ENCODE assay signal across 8 cellular contexts in the genomic region with DNA sequence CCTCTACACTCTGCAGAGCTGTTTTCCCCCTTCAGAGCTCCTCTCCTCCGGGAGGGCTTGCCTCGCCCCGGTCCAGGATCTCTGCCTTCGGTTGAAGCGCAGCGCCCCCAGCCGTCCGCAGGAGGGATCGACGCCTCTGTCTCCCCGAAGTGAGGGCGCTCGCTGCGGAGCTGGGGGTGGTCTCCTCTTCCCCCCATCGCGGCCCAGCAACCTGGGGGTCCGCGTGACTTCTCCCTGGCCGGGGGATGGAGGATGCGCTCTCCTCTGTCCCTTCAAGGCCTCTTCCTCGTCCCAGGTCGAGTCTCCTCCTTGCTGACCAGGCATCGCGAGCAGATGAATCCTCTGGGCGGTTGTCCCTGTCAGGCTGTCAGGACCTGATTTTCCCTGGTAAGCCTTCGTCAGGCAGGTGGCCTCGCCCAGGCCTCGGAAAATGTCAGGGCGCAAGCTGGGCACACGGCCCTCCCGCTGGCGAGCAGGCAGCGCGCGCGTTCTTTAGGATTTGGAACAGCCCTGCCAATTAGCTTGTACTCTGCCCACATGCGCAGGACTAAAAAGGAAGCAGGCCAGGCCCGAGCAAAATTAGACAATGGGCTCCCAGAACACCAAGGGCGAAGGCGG.
DNase-seq lines count a peak whose midpoint lies in the region; ATAC-seq and TF ChIP-seq lines count a peak whose summit lies in the region.

No MANE protein-coding gene starts in this region.

- H3K27me3 ChIP-seq in foreskin keratinocyte = peaks cover 21% of the 10 kb centered on the region
- no peaks in the 10 kb centered on the region for H3K27me3 ChIP-seq in thyroid gland

- H3K27me3 Mint-ChIP-seq in Calu3 (ENCODE audit: unreplicated experiment) = no peaks in the 10 kb centered on the region
- H3K27me3 Mint-ChIP-seq in activated T-helper 17 cell treated with anti-CD3 and anti-CD28 coated beads, Interleukin-2, amount 50 U/mL, for 72 hours = peaks cover 16% of the 10 kb centered on the region
- peaks cover 25% of the 10 kb centered on the region for H3K27me3 Mint-ChIP-seq in nephron progenitor cell (ENCODE audit: low read depth, poor library complexity)

- H3K4me3 Mint-ChIP-seq in Calu3 (ENCODE audit: low read depth, unreplicated experiment) = peak overlapping the region; percentile 76
- no peak overlapping the region for H3K4me3 Mint-ChIP-seq in activated T-helper 17 cell treated with anti-CD3 and anti-CD28 coated beads, Interleukin-2, amount 50 U/mL, for 72 hours
- peak overlapping the region; percentile 75 for H3K4me3 Mint-ChIP-seq in nephron progenitor cell

- no peak overlapping the region for H3K27ac ChIP-seq in foreskin keratinocyte
- no peak overlapping the region for H3K27ac ChIP-seq in thyroid gland

- TF ChIP-seq CTCF in Calu3 (IDR thresholded peaks at IDR 0.05; ENCODE audit: unreplicated experiment) = peak; percentile 98
- peak; percentile 86 for TF ChIP-seq CTCF in foreskin keratinocyte (conservative IDR thresholded peaks at IDR 0.05)
- peak; percentile 94 for TF ChIP-seq CTCF in nephron progenitor cell (IDR thresholded peaks at IDR 0.05)
- TF ChIP-seq CTCF in thyroid gland (IDR thresholded peaks at IDR 0.05) = peak; percentile 75 to 94 (median 84)

- no peaks in the 10 kb centered on the region for H3K36me3 Mint-ChIP-seq in Calu3 (ENCODE audit: insufficient read depth, unreplicated experiment)
- H3K36me3 Mint-ChIP-seq in activated T-helper 17 cell treated with anti-CD3 and anti-CD28 coated beads, Interleukin-2, amount 50 U/mL, for 72 hours (ENCODE audit: low read depth) = no peaks in the 10 kb centered on the region
- H3K36me3 Mint-ChIP-seq in nephron progenitor cell (ENCODE audit: low read depth) = no peaks in the 10 kb centered on the region

- no peaks in the 10 kb centered on the region for H3K9me3 ChIP-seq in thyroid gland

- ATAC-seq in GM21619 (IDR thresholded peaks at IDR 0.05; ENCODE audit: unreplicated experiment) = peak; percentile 78
- ATAC-seq in activated T-helper 17 cell treated with anti-CD3 and anti-CD28 coated beads, Interleukin-2, amount 50 U/mL, for 72 hours (replicated peaks) = peak; percentile 52
- ATAC-seq in foreskin keratinocyte = peak; percentile 87
- no peak for ATAC-seq in GM18519 (IDR thresholded peaks at IDR 0.05; ENCODE audit: low FRiP score, unreplicated experiment)

- no TSS peak for BruUV-seq in Calu3 (replicated peaks; lab: Mats Ljungman, UMichigan)

- H3K36me3 ChIP-seq in thyroid gland = no peaks in the 10 kb centered on the region

- TF ChIP-seq POLR2A in thyroid gland (IDR thresholded peaks at IDR 0.05) = no peak

- no peak overlapping the region for H3K27ac Mint-ChIP-seq in Calu3 (ENCODE audit: unreplicated experiment)
- no peak overlapping the region for H3K27ac Mint-ChIP-seq in activated T-helper 17 cell treated with anti-CD3 and anti-CD28 coated beads, Interleukin-2, amount 50 U/mL, for 72 hours
- no peak overlapping the region for H3K27ac Mint-ChIP-seq in nephron progenitor cell

- WGBS in thyroid gland, 2 donors = 20 to 23% methylated on average over 14 to 34 of the region's 40 CpGs

- peak overlapping the region in 1 of 3 donors; percentile 6 for H3K4me3 ChIP-seq in thyroid gland (replicated peaks in 1 of 3)

- intact Hi-C loops in Calu3 (cut with micrococcal nuclease; ENCODE audit: unreplicated experiment) = loop anchor here (1.0 to 10.0 kb wide), 8 partner anchors 72 to 589 kb away; no protein-coding TSS in a partner anchor
- intact Hi-C loops in thyroid gland (cut with DNase I) = loop anchor here (10.0 kb wide), 2 partner anchors 439 to 589 kb away; no protein-coding TSS in a partner anchor

- CTCF ChIA-PET in Calu3 (lab: Charles Lee) = interaction anchor here (0.6 to 2.0 kb wide), 39 partner anchors 10 to 589 kb away, joined by 3 to 40 read pairs (median 5); a partner anchor contains a TSS

- peaks cover 11% of the 10 kb centered on the region for H3K4me1 Mint-ChIP-seq in Calu3 (ENCODE audit: low read depth, unreplicated experiment)
- no peaks in the 10 kb centered on the region for H3K4me1 Mint-ChIP-seq in activated T-helper 17 cell treated with anti-CD3 and anti-CD28 coated beads, Interleukin-2, amount 50 U/mL, for 72 hours
- peaks cover 6% of the 10 kb centered on the region for H3K4me1 Mint-ChIP-seq in nephron progenitor cell

- H3K4me1 ChIP-seq in foreskin keratinocyte = no peaks in the 10 kb centered on the region
- peaks cover 0 to 10% of the 10 kb centered on the region in 2 donors for H3K4me1 ChIP-seq in thyroid gland

- DNase-seq in Calu3 (peak; percentile 85), NCI-H345 treated with DMSO at 0.1 percent for 48 hours (lab: John Stamatoyannopoulos, UW; ENCODE audit: unreplicated experiment) (peak; percentile 73), foreskin keratinocyte (peak in 1 of 2 donors; percentile 34), nephron progenitor cell (peak; percentile 85), thyroid gland (peak; percentile 73 to 76)

- H3K9me3 Mint-ChIP-seq in Calu3 (ENCODE audit: low read depth, unreplicated experiment) (no peaks in the 10 kb centered on the region), nephron progenitor cell (no peaks in the 10 kb centered on the region)
- H3K9me3 Mint-ChIP-seq in activated T-helper 17 cell treated with anti-CD3 and anti-CD28 coated beads, Interleukin-2, amount 50 U/mL, for 72 hours = no peaks in the 10 kb centered on the region
